Comparison of ENCODE assay signal across 2 cellular contexts in the genomic region with DNA sequence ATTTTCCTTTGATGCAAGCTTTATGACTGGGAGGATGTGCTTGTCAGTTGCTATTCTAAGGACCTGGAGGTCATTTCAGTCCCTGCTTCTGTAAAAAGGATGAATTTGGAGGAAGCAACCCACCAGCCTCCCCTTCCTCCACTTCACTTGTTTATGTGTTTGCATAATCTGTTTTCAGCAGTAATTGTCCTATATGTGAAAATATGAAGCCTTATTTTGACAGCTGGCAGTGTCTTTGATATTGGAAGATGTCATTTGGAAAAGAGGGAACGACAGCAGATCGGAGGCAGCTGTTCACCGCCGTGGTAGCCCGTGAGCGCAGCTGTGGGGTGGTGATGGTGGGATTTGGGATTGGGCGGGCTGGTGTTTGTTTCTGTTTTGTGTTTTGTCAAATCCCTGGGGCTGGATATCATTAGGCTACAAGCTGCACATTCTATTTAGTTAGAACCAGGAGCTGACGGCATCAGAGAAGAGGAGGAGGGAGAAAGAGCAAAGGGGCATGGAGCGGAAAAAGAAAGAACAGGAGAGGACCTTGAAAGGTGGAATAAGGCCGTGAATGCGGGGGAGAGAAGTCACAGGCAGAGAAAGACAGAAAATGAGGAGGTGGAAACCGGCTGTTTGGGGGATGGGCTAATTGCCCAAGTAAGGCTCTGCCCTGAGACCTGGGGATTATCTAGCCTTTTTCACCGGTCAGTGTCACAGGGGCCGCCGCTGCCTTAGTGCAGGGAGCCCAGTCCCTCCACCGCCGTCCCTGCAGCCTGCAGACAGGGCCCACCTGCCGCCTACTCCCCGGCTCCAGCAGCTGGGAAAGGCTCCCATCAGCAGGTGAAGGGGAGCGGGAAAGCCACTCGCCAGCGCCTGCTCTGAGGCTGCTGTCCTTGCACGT.
TF ChIP-seq lines count a peak whose summit lies in the region.

No MANE protein-coding gene starts in this region.

TF ChIP-seq in SK-N-SH, 30 proteins besides CTCF, POLR2A, EP300 and RAD21 (continued from another document):
- TF ChIP-seq FOSL2 (IDR thresholded peaks at IDR 0.05; ENCODE audit: borderline replicate concordance, low read depth) (no peak), ELF1 (IDR thresholded peaks at IDR 0.05) (no peak), USF2 (IDR thresholded peaks at IDR 0.05; ENCODE audit: borderline replicate concordance, low read depth, low read length) (no peak)

TF ChIP-seq in SK-N-SH treated with all-trans-retinoic acid at 6 μM for 48 hours, 23 proteins besides CTCF, POLR2A, EP300 and RAD21 (continued from another document):
- no peak for TF ChIP-seq PATZ1 (CRISPR knock-in tag; IDR thresholded peaks at IDR 0.05; ENCODE audit: borderline replicate concordance)
- no peak for TF ChIP-seq PPARA (CRISPR knock-in tag; IDR thresholded peaks at IDR 0.05; ENCODE audit: borderline replicate concordance)
- no peak for TF ChIP-seq TCF4 (CRISPR knock-in tag; IDR thresholded peaks at IDR 0.05; ENCODE audit: borderline replicate concordance)
- no peak for TF ChIP-seq ISL1 (CRISPR knock-in tag; IDR thresholded peaks at IDR 0.05)
- no peak for TF ChIP-seq ZNF565 (CRISPR knock-in tag; conservative IDR thresholded peaks at IDR 0.05; ENCODE audit: low read depth)
- TF ChIP-seq ZNF8 (CRISPR knock-in tag; IDR thresholded peaks at IDR 0.05), result no peak
- TF ChIP-seq CSDC2 (CRISPR knock-in tag; IDR thresholded peaks at IDR 0.05), result no peak
- no peak for TF ChIP-seq OSR1 (CRISPR knock-in tag; IDR thresholded peaks at IDR 0.05)
- TF ChIP-seq, protein P1, sequence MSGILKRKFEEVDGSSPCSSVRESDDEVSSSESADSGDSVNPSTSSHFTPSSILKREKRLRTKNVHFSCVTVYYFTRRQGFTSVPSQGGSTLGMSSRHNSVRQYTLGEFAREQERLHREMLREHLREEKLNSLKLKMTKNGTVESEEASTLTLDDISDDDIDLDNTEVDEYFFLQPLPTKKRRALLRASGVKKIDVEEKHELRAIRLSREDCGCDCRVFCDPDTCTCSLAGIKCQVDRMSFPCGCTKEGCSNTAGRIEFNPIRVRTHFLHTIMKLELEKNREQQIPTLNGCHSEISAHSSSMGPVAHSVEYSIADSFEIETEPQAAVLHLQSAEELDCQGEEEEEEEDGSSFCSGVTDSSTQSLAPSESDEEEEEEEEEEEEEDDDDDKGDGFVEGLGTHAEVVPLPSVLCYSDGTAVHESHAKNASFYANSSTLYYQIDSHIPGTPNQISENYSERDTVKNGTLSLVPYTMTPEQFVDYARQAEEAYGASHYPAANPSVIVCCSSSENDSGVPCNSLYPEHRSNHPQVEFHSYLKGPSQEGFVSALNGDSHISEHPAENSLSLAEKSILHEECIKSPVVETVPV (CRISPR knock-in tag; IDR thresholded peaks at IDR 0.05), result no peak
- TF ChIP-seq ESRRG (CRISPR knock-in tag; IDR thresholded peaks at IDR 0.05), result no peak
- TF ChIP-seq GLIS3 (CRISPR knock-in tag; IDR thresholded peaks at IDR 0.05), result no peak
- no peak for TF ChIP-seq ZC3H10 (CRISPR knock-in tag; IDR thresholded peaks at IDR 0.05)
- TF ChIP-seq, protein P2, sequence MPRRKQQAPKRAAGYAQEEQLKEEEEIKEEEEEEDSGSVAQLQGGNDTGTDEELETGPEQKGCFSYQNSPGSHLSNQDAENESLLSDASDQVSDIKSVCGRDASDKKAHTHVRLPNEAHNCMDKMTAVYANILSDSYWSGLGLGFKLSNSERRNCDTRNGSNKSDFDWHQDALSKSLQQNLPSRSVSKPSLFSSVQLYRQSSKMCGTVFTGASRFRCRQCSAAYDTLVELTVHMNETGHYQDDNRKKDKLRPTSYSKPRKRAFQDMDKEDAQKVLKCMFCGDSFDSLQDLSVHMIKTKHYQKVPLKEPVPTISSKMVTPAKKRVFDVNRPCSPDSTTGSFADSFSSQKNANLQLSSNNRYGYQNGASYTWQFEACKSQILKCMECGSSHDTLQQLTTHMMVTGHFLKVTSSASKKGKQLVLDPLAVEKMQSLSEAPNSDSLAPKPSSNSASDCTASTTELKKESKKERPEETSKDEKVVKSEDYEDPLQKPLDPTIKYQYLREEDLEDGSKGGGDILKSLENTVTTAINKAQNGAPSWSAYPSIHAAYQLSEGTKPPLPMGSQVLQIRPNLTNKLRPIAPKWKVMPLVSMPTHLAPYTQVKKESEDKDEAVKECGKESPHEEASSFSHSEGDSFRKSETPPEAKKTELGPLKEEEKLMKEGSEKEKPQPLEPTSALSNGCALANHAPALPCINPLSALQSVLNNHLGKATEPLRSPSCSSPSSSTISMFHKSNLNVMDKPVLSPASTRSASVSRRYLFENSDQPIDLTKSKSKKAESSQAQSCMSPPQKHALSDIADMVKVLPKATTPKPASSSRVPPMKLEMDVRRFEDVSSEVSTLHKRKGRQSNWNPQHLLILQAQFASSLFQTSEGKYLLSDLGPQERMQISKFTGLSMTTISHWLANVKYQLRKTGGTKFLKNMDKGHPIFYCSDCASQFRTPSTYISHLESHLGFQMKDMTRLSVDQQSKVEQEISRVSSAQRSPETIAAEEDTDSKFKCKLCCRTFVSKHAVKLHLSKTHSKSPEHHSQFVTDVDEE (CRISPR knock-in tag; IDR thresholded peaks at IDR 0.05), result no peak
- no peak for TF ChIP-seq TOX (CRISPR knock-in tag; IDR thresholded peaks at IDR 0.05; ENCODE audit: borderline replicate concordance)
